ENCODE assay signal across 1 cellular context in genomic region chr14:35355981-35356839, GRCh38.
TF ChIP-seq lines count a peak whose summit lies in the region.

No MANE protein-coding gene starts in this region.

TF ChIP-seq in HepG2, 621 proteins besides CTCF, POLR2A, EP300 and RAD21 (continued from another document and continues in another):
- TF ChIP-seq ZNF512B (CRISPR knock-in tag; IDR thresholded peaks at IDR 0.05; ENCODE audit: borderline replicate concordance) (no peak), MXD3 (CRISPR knock-in tag; IDR thresholded peaks at IDR 0.05) (no peak; the same call in 1 of the 2 replicates), CHD2 (IDR thresholded peaks at IDR 0.05; ENCODE audit: low read depth, low read length) (peak; percentile 46; the same call in 1 of the 2 replicates), ZNF75D (CRISPR knock-in tag; IDR thresholded peaks at IDR 0.05; ENCODE audit: borderline replicate concordance) (no peak), HNRNPH1 (optimal IDR thresholded peaks at IDR 0.05; ENCODE audit: low read depth, low read length) (no peak), HIVEP1 (CRISPR knock-in tag; IDR thresholded peaks at IDR 0.05) (peak; percentile 58; the same call in 1 of the 2 replicates), ONECUT2 (CRISPR knock-in tag; IDR thresholded peaks at IDR 0.05) (no peak), CBFB (CRISPR knock-in tag; IDR thresholded peaks at IDR 0.05) (no peak), SNAPC2 (CRISPR knock-in tag; IDR thresholded peaks at IDR 0.05) (peak; percentile 51; the same call in 1 of the 2 replicates), HDAC6 (IDR thresholded peaks at IDR 0.05; ENCODE audit: low read depth, low read length) (no peak; the same call in 1 of the 2 replicates), ZFY (CRISPR knock-in tag; IDR thresholded peaks at IDR 0.05) (no peak), ATF1 (CRISPR knock-in tag; IDR thresholded peaks at IDR 0.05) (no peak), GMEB1 (CRISPR knock-in tag; IDR thresholded peaks at IDR 0.05; ENCODE audit: borderline replicate concordance) (peak; percentile 28; the same call in 1 of the 2 replicates), TBL1XR1 (IDR thresholded peaks at IDR 0.05; ENCODE audit: borderline replicate concordance, low read length, partially characterized antibody) (peak; percentile 93), POLR2G (IDR thresholded peaks at IDR 0.05; ENCODE audit: low read depth, low read length) (no peak), NONO (IDR thresholded peaks at IDR 0.05) (no peak), NONO (CRISPR knock-in tag; conservative IDR thresholded peaks at IDR 0.05) (no peak), ISL2 (CRISPR knock-in tag; IDR thresholded peaks at IDR 0.05) (peak; percentile 71), TEAD2 (CRISPR knock-in tag; IDR thresholded peaks at IDR 0.05) (no peak), ZNF672 (CRISPR knock-in tag; IDR thresholded peaks at IDR 0.05) (no peak), ZNF616 (CRISPR knock-in tag; IDR thresholded peaks at IDR 0.05; ENCODE audit: low read depth) (no peak), NFE2L2 (IDR thresholded peaks at IDR 0.05; ENCODE audit: low read length) (peak; percentile 22; the same call in 1 of the 2 replicates), ZNF547 (CRISPR knock-in tag; IDR thresholded peaks at IDR 0.05) (peak; percentile 89), CHCHD3 (CRISPR knock-in tag; IDR thresholded peaks at IDR 0.05) (no peak), XRCC5 (optimal IDR thresholded peaks at IDR 0.05; ENCODE audit: low read length) (peak; percentile 62), ZNF253 (CRISPR knock-in tag; IDR thresholded peaks at IDR 0.05; ENCODE audit: borderline replicate concordance) (no peak), GPBP1L1 (CRISPR knock-in tag; IDR thresholded peaks at IDR 0.05) (no peak), ZEB1 (IDR thresholded peaks at IDR 0.05; ENCODE audit: insufficient replicate concordance, low read depth) (no peak), KMT2B (CRISPR knock-in tag; IDR thresholded peaks at IDR 0.05) (no peak), ZNF749 (CRISPR knock-in tag; IDR thresholded peaks at IDR 0.05; ENCODE audit: borderline replicate concordance) (no peak)
- TF ChIP-seq, protein P1, sequence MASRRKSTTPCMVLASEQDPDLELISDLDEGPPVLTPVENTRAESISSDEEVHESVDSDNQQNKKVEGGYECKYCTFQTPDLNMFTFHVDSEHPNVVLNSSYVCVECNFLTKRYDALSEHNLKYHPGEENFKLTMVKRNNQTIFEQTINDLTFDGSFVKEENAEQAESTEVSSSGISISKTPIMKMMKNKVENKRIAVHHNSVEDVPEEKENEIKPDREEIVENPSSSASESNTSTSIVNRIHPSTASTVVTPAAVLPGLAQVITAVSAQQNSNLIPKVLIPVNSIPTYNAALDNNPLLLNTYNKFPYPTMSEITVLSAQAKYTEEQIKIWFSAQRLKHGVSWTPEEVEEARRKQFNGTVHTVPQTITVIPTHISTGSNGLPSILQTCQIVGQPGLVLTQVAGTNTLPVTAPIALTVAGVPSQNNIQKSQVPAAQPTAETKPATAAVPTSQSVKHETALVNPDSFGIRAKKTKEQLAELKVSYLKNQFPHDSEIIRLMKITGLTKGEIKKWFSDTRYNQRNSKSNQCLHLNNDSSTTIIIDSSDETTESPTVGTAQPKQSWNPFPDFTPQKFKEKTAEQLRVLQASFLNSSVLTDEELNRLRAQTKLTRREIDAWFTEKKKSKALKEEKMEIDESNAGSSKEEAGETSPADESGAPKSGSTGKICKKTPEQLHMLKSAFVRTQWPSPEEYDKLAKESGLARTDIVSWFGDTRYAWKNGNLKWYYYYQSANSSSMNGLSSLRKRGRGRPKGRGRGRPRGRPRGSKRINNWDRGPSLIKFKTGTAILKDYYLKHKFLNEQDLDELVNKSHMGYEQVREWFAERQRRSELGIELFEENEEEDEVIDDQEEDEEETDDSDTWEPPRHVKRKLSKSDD (CRISPR knock-in tag; IDR thresholded peaks at IDR 0.05; ENCODE audit: low read depth): 0 out of 2 replicates have a peak, but pooled peaks have one; percentile 13
- TF ChIP-seq, protein P2, sequence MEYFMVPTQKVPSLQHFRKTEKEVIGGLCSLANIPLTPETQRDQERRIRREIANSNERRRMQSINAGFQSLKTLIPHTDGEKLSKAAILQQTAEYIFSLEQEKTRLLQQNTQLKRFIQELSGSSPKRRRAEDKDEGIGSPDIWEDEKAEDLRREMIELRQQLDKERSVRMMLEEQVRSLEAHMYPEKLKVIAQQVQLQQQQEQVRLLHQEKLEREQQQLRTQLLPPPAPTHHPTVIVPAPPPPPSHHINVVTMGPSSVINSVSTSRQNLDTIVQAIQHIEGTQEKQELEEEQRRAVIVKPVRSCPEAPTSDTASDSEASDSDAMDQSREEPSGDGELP (IDR thresholded peaks at IDR 0.05; ENCODE audit: borderline replicate concordance, low read depth): peak; percentile 19; the same call in 1 of the 2 replicates
- TF ChIP-seq, protein P3, sequence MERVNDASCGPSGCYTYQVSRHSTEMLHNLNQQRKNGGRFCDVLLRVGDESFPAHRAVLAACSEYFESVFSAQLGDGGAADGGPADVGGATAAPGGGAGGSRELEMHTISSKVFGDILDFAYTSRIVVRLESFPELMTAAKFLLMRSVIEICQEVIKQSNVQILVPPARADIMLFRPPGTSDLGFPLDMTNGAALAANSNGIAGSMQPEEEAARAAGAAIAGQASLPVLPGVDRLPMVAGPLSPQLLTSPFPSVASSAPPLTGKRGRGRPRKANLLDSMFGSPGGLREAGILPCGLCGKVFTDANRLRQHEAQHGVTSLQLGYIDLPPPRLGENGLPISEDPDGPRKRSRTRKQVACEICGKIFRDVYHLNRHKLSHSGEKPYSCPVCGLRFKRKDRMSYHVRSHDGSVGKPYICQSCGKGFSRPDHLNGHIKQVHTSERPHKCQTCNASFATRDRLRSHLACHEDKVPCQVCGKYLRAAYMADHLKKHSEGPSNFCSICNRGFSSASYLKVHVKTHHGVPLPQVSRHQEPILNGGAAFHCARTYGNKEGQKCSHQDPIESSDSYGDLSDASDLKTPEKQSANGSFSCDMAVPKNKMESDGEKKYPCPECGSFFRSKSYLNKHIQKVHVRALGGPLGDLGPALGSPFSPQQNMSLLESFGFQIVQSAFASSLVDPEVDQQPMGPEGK (CRISPR knock-in tag; IDR thresholded peaks at IDR 0.05): peak; percentile 47
- TF ChIP-seq, protein P4, sequence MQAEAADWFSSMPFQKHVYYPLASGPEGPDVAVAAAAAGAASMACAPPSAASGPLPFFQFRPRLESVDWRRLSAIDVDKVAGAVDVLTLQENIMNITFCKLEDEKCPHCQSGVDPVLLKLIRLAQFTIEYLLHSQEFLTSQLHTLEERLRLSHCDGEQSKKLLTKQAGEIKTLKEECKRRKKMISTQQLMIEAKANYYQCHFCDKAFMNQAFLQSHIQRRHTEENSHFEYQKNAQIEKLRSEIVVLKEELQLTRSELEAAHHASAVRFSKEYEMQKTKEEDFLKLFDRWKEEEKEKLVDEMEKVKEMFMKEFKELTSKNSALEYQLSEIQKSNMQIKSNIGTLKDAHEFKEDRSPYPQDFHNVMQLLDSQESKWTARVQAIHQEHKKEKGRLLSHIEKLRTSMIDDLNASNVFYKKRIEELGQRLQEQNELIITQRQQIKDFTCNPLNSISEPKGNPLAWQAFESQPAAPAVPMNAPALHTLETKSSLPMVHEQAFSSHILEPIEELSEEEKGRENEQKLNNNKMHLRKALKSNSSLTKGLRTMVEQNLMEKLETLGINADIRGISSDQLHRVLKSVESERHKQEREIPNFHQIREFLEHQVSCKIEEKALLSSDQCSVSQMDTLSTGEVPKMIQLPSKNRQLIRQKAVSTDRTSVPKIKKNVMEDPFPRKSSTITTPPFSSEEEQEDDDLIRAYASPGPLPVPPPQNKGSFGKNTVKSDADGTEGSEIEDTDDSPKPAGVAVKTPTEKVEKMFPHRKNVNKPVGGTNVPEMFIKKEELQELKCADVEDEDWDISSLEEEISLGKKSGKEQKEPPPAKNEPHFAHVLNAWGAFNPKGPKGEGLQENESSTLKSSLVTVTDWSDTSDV (CRISPR knock-in tag; IDR thresholded peaks at IDR 0.05): no peak
- TF ChIP-seq, protein P5, sequence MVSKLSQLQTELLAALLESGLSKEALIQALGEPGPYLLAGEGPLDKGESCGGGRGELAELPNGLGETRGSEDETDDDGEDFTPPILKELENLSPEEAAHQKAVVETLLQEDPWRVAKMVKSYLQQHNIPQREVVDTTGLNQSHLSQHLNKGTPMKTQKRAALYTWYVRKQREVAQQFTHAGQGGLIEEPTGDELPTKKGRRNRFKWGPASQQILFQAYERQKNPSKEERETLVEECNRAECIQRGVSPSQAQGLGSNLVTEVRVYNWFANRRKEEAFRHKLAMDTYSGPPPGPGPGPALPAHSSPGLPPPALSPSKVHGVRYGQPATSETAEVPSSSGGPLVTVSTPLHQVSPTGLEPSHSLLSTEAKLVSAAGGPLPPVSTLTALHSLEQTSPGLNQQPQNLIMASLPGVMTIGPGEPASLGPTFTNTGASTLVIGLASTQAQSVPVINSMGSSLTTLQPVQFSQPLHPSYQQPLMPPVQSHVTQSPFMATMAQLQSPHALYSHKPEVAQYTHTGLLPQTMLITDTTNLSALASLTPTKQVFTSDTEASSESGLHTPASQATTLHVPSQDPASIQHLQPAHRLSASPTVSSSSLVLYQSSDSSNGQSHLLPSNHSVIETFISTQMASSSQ (IDR thresholded peaks at IDR 0.05; ENCODE audit: low read depth): peak; percentile 55; the same call in 1 of the 2 replicates
- TF ChIP-seq, protein P5 (CRISPR knock-in tag; IDR thresholded peaks at IDR 0.05; ENCODE audit: borderline replicate concordance): peak; percentile 59; the same call in 1 of the 2 replicates
- TF ChIP-seq, protein P6, sequence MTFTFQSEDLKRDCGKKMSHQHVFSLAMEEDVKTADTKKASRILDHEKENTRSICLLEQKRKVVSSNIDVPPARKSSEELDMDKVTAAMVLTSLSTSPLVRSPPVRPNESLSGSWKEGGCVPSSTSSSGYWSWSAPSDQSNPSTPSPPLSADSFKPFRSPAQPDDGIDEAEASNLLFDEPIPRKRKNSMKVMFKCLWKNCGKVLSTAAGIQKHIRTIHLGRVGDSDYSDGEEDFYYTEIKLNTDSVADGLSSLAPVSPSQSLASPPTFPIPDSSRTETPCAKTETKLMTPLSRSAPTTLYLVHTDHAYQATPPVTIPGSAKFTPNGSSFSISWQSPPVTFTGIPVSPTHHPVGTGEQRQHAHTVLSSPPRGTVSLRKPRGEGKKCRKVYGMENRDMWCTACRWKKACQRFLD (CRISPR knock-in tag; IDR thresholded peaks at IDR 0.05; ENCODE audit: borderline replicate concordance): peak; percentile 28; the same call in 1 of the 2 replicates
